In the genomic region with DNA sequence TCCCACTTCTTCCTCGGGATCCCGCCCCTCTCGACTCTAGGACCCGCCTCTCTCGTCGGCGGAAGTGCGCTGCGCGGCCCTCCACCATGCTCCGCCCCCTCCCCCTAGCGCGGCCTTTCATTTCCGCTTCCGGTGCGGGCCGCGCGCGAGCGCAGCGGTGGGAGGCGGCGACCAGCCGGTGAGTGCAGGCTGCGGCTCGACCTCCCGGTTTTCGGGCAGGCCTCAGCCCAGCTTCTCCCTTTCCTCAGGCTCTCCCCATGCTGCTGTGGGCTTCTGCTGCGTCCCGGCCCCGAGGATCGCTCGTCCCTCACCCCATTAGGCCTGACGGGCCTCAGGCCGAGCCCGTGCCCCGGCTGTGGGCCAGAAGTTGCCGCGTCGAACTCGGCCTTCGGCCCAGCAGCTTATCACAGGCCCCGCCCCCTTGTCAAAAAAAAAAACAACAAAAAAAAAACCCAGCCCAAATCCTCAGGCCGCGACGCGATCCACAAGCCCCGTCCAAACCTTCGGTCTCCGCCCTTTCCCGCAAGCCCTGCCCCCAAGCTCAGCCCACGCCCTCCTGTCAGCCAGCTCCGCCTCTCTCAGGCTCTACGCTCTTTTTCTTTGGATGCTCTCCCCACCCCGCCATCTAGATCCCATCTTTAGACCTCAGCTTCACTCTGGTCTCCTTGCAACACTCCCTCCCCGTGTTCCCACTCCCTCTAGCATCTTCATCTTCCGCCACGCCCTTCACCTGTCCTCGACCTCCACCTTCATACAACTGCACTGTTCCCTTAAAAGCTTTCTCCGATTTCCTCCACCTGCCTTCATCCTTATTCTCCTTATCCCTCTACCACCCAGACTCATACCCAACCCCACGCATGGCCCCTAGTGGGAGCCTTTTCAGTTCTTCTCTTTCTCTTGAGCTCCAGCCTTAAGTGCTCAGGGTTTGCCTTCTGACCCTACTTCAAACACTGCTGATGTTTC, we compare ENCODE assay signal across 1 cellular context.
TF ChIP-seq lines count a peak whose summit lies in the region.

A gene with protein sequence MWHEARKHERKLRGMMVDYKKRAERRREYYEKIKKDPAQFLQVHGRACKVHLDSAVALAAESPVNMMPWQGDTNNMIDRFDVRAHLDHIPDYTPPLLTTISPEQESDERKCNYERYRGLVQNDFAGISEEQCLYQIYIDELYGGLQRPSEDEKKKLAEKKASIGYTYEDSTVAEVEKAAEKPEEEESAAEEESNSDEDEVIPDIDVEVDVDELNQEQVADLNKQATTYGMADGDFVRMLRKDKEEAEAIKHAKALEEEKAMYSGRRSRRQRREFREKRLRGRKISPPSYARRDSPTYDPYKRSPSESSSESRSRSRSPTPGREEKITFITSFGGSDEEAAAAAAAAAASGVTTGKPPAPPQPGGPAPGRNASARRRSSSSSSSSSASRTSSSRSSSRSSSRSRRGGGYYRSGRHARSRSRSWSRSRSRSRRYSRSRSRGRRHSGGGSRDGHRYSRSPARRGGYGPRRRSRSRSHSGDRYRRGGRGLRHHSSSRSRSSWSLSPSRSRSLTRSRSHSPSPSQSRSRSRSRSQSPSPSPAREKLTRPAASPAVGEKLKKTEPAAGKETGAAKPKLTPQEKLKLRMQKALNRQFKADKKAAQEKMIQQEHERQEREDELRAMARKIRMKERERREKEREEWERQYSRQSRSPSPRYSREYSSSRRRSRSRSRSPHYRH (plus strand): TSS at position 115 of the 963 bp plus-strand sequence. CDS start 1,168 bp downstream, outside the sequence.

TF ChIP-seq in HepG2, 621 proteins besides CTCF, POLR2A, EP300 and RAD21 (continued from another document and continues in another):
- peak; percentile 79; the same call in 1 of the 2 replicates for TF ChIP-seq ZNF550 (CRISPR knock-in tag; IDR thresholded peaks at IDR 0.05; ENCODE audit: borderline replicate concordance)
- TF ChIP-seq PLRG1 (conservative IDR thresholded peaks at IDR 0.05) = no peak
- TF ChIP-seq, protein P1, sequence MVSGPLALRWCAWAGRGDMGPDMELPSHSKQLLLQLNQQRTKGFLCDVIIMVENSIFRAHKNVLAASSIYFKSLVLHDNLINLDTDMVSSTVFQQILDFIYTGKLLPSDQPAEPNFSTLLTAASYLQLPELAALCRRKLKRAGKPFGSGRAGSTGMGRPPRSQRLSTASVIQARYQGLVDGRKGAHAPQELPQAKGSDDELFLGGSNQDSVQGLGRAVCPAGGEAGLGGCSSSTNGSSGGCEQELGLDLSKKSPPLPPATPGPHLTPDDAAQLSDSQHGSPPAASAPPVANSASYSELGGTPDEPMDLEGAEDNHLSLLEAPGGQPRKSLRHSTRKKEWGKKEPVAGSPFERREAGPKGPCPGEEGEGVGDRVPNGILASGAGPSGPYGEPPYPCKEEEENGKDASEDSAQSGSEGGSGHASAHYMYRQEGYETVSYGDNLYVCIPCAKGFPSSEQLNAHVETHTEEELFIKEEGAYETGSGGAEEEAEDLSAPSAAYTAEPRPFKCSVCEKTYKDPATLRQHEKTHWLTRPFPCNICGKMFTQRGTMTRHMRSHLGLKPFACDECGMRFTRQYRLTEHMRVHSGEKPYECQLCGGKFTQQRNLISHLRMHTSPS (CRISPR knock-in tag; IDR thresholded peaks at IDR 0.05; ENCODE audit: low read depth) = 0 out of 2 replicates have a peak, but pooled peaks have one; percentile 21
- TF ChIP-seq SETDB1 (CRISPR knock-in tag; IDR thresholded peaks at IDR 0.05; ENCODE audit: borderline replicate concordance) = no peak
- TF ChIP-seq, protein P2, sequence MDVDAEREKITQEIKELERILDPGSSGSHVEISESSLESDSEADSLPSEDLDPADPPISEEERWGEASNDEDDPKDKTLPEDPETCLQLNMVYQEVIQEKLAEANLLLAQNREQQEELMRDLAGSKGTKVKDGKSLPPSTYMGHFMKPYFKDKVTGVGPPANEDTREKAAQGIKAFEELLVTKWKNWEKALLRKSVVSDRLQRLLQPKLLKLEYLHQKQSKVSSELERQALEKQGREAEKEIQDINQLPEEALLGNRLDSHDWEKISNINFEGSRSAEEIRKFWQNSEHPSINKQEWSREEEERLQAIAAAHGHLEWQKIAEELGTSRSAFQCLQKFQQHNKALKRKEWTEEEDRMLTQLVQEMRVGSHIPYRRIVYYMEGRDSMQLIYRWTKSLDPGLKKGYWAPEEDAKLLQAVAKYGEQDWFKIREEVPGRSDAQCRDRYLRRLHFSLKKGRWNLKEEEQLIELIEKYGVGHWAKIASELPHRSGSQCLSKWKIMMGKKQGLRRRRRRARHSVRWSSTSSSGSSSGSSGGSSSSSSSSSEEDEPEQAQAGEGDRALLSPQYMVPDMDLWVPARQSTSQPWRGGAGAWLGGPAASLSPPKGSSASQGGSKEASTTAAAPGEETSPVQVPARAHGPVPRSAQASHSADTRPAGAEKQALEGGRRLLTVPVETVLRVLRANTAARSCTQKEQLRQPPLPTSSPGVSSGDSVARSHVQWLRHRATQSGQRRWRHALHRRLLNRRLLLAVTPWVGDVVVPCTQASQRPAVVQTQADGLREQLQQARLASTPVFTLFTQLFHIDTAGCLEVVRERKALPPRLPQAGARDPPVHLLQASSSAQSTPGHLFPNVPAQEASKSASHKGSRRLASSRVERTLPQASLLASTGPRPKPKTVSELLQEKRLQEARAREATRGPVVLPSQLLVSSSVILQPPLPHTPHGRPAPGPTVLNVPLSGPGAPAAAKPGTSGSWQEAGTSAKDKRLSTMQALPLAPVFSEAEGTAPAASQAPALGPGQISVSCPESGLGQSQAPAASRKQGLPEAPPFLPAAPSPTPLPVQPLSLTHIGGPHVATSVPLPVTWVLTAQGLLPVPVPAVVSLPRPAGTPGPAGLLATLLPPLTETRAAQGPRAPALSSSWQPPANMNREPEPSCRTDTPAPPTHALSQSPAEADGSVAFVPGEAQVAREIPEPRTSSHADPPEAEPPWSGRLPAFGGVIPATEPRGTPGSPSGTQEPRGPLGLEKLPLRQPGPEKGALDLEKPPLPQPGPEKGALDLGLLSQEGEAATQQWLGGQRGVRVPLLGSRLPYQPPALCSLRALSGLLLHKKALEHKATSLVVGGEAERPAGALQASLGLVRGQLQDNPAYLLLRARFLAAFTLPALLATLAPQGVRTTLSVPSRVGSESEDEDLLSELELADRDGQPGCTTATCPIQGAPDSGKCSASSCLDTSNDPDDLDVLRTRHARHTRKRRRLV (CRISPR knock-in tag; IDR thresholded peaks at IDR 0.05) = peak; percentile 75; the same call in 1 of the 2 replicates
- no peak for TF ChIP-seq MIER2 (CRISPR knock-in tag; IDR thresholded peaks at IDR 0.05)
- peak; percentile 48; the same call in 1 of the 2 replicates for TF ChIP-seq SP5 (CRISPR knock-in tag; IDR thresholded peaks at IDR 0.05; ENCODE audit: borderline replicate concordance, low read depth)
- TF ChIP-seq, protein P3, sequence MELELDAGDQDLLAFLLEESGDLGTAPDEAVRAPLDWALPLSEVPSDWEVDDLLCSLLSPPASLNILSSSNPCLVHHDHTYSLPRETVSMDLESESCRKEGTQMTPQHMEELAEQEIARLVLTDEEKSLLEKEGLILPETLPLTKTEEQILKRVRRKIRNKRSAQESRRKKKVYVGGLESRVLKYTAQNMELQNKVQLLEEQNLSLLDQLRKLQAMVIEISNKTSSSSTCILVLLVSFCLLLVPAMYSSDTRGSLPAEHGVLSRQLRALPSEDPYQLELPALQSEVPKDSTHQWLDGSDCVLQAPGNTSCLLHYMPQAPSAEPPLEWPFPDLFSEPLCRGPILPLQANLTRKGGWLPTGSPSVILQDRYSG (CRISPR knock-in tag; IDR thresholded peaks at IDR 0.05) = no peak
- no peak for TF ChIP-seq NR3C1 (CRISPR knock-in tag; IDR thresholded peaks at IDR 0.05)
- no peak for TF ChIP-seq RFX3 (CRISPR knock-in tag; IDR thresholded peaks at IDR 0.05)
- no peak; the same call in 1 of the 2 replicates for TF ChIP-seq KLF13 (CRISPR knock-in tag; IDR thresholded peaks at IDR 0.05)
- no peak for TF ChIP-seq MATR3 (CRISPR knock-in tag; IDR thresholded peaks at IDR 0.05)
- TF ChIP-seq ZNF75D (CRISPR knock-in tag; IDR thresholded peaks at IDR 0.05; ENCODE audit: borderline replicate concordance) = no peak
- peak; percentile 62; the same call in 1 of the 2 replicates for TF ChIP-seq ATF7-NPFF (CRISPR knock-in tag; IDR thresholded peaks at IDR 0.05; ENCODE audit: low read depth)
- no peak for TF ChIP-seq ZNF577 (CRISPR knock-in tag; IDR thresholded peaks at IDR 0.05; ENCODE audit: borderline replicate concordance, low read depth)
- 0 out of 2 replicates have a peak, but pooled peaks have one; percentile 59 for TF ChIP-seq ZNF766 (CRISPR knock-in tag; IDR thresholded peaks at IDR 0.05; ENCODE audit: borderline replicate concordance)
- TF ChIP-seq, protein P4, sequence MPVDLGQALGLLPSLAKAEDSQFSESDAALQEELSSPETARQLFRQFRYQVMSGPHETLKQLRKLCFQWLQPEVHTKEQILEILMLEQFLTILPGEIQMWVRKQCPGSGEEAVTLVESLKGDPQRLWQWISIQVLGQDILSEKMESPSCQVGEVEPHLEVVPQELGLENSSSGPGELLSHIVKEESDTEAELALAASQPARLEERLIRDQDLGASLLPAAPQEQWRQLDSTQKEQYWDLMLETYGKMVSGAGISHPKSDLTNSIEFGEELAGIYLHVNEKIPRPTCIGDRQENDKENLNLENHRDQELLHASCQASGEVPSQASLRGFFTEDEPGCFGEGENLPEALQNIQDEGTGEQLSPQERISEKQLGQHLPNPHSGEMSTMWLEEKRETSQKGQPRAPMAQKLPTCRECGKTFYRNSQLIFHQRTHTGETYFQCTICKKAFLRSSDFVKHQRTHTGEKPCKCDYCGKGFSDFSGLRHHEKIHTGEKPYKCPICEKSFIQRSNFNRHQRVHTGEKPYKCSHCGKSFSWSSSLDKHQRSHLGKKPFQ (CRISPR knock-in tag; IDR thresholded peaks at IDR 0.05; ENCODE audit: insufficient replicate concordance) = no peak
- TF ChIP-seq KDM5A (IDR thresholded peaks at IDR 0.05; ENCODE audit: borderline replicate concordance, low read length) = peak; percentile 86
- TF ChIP-seq, protein P5, sequence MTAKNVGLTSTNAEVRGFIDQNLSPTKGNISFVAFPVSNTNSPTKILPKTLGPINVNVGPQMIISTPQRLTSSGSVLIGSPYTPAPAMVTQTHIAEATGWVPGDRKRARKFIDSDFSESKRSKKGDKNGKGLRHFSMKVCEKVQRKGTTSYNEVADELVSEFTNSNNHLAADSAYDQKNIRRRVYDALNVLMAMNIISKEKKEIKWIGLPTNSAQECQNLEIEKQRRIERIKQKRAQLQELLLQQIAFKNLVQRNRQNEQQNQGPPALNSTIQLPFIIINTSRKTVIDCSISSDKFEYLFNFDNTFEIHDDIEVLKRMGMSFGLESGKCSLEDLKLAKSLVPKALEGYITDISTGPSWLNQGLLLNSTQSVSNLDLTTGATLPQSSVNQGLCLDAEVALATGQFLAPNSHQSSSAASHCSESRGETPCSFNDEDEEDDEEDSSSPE (CRISPR knock-in tag; IDR thresholded peaks at IDR 0.05) = peak; percentile 75
- peak; percentile 59; the same call in 1 of the 2 replicates for TF ChIP-seq MED1 (CRISPR knock-in tag; IDR thresholded peaks at IDR 0.05)
- TF ChIP-seq HDAC2 (CRISPR knock-in tag; IDR thresholded peaks at IDR 0.05) = peak; percentile 38; the same call in 1 of the 2 replicates
- no peak for TF ChIP-seq SOX5 (CRISPR knock-in tag; IDR thresholded peaks at IDR 0.05; ENCODE audit: borderline replicate concordance)
- peak; percentile 80; the same call in 1 of the 2 replicates for TF ChIP-seq SNAI1 (CRISPR knock-in tag; IDR thresholded peaks at IDR 0.05; ENCODE audit: borderline replicate concordance)
- TF ChIP-seq, protein P6, sequence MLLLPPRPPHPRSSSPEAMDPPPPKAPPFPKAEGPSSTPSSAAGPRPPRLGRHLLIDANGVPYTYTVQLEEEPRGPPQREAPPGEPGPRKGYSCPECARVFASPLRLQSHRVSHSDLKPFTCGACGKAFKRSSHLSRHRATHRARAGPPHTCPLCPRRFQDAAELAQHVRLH (CRISPR knock-in tag; IDR thresholded peaks at IDR 0.05; ENCODE audit: borderline replicate concordance, low read depth) = peak; percentile 44; the same call in 1 of the 2 replicates
- TF ChIP-seq, protein P7, sequence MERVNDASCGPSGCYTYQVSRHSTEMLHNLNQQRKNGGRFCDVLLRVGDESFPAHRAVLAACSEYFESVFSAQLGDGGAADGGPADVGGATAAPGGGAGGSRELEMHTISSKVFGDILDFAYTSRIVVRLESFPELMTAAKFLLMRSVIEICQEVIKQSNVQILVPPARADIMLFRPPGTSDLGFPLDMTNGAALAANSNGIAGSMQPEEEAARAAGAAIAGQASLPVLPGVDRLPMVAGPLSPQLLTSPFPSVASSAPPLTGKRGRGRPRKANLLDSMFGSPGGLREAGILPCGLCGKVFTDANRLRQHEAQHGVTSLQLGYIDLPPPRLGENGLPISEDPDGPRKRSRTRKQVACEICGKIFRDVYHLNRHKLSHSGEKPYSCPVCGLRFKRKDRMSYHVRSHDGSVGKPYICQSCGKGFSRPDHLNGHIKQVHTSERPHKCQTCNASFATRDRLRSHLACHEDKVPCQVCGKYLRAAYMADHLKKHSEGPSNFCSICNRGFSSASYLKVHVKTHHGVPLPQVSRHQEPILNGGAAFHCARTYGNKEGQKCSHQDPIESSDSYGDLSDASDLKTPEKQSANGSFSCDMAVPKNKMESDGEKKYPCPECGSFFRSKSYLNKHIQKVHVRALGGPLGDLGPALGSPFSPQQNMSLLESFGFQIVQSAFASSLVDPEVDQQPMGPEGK (CRISPR knock-in tag; IDR thresholded peaks at IDR 0.05) = peak; percentile 35; the same call in 1 of the 2 replicates
- peak; percentile 73; the same call in 1 of the 2 replicates for TF ChIP-seq ZNF788 (CRISPR knock-in tag; IDR thresholded peaks at IDR 0.05; ENCODE audit: borderline replicate concordance)
- no peak for TF ChIP-seq ZNF614 (CRISPR knock-in tag; IDR thresholded peaks at IDR 0.05; ENCODE audit: borderline replicate concordance)
